ENCODE assay signal across 8 cellular contexts in the genomic region with DNA sequence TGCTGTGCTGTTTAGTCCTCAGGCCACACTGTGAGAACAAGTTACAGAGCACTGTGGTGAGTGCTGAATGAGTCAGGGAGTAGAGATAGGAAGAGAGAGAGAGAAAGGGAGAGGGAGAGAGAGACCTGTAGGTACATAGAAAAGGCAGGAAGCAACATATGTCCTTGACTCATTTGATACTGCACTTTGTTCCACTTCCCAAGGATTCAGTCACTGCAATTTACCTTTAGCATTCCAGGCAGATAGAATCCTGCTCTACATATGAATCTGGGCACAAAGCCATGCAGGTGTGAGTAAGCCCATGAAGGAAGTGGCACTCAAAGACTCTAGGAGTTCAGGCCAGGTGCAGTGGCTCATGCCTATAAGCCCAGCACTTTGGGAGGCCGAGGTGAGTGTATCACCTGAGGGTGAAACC. TPM values are rescaled to one million over a fixed set of nuclear protein-coding genes. Genes with fewer than 3 reads are reported as not detected.
DNase-seq lines count a peak whose midpoint lies in the region; ATAC-seq and TF ChIP-seq lines count a peak whose summit lies in the region.

No MANE protein-coding gene starts in this region.

- H3K4me1 ChIP-seq in SK-N-SH (ENCODE audit: control insufficient read depth in 1 of 2, insufficient read depth in 2 of 2, low read depth in 1 of 2, low read length in 1 of 2), result no peaks in the 10 kb centered on the region; a peak in 1 of 4 replicates

- H3K27ac Mint-ChIP-seq in WTC11, result 0 out of 2 replicates have a peak overlapping the region, but pooled peaks have one; percentile 34

- TF ChIP-seq RAD21 in Ishikawa (IDR thresholded peaks at IDR 0.05; ENCODE audit: low read depth) (no peak), SK-N-SH (IDR thresholded peaks at IDR 0.05; ENCODE audit: low read length) (no peak)

- no peak overlapping the region for H3K27ac ChIP-seq in SK-N-SH (ENCODE audit: low read depth in 2 of 2, low read length in 1 of 2)

- H4K20me1 ChIP-seq in SK-N-SH (ENCODE audit: insufficient read depth), result no peaks in the 10 kb centered on the region

- H3K9me3 Mint-ChIP-seq in WTC11, result no peaks in the 10 kb centered on the region

- no peaks in the 10 kb centered on the region for H3K36me3 ChIP-seq in SK-N-SH (replicated peaks in 1 of 2; ENCODE audit: control insufficient read depth in 1 of 2, insufficient read depth in 2 of 2, low read length in 1 of 2)

- no peaks in the 10 kb centered on the region for H3K79me2 ChIP-seq in SK-N-SH (ENCODE audit: insufficient read depth)

- H3K4me3 ChIP-seq in SK-N-SH (ENCODE audit: low read depth in 2 of 2, low read length in 1 of 2), result no peak overlapping the region

- ATAC-seq in WTC11, result peak; percentile 62

- H3K9ac ChIP-seq in SK-N-SH, result no peak overlapping the region

- POLR2A ChIA-PET in WTC11 (lab: Charles Lee) (no interaction called here), SK-N-SH (lab: Yijun Ruan, JAX) (no interaction called here)

- no peaks in the 10 kb centered on the region for H3K27me3 Mint-ChIP-seq in WTC11 (ENCODE audit: low read depth)

- CTCF ChIA-PET in WTC11 (lab: Charles Lee), result no interaction called here
- CTCF ChIA-PET in SK-N-SH (lab: Yijun Ruan, JAX), result no interaction called here

- H3K36me3 Mint-ChIP-seq in WTC11, result no peaks in the 10 kb centered on the region

- H3K9me2 ChIP-seq in SK-N-SH, result no peaks in the 10 kb centered on the region

- no peak overlapping the region for H3K4me3 Mint-ChIP-seq in WTC11

- no peaks in the 10 kb centered on the region for H3F3A ChIP-seq in SK-N-SH (replicated peaks; ENCODE audit: insufficient read depth)

- no peak for TF ChIP-seq EP300 in Ishikawa (IDR thresholded peaks at IDR 0.05; ENCODE audit: borderline replicate concordance)
- no peak for TF ChIP-seq EP300 in SK-N-SH (IDR thresholded peaks at IDR 0.05; ENCODE audit: borderline replicate concordance in 1 of 2, low read depth in 1 of 2, low read length in 1 of 2)

- H3K9me3 ChIP-seq in SK-N-SH, result no peaks in the 10 kb centered on the region

- H3K4me2 ChIP-seq in SK-N-SH, result no peak overlapping the region

- WGBS in SK-N-SH (ENCODE audit: low lambda C conversion rate), result 67% methylated on average over 1 of the region's 1 CpG

- H2AFZ ChIP-seq in SK-N-SH (ENCODE audit: low read depth), result no peak overlapping the region

- peaks cover 10% of the 10 kb centered on the region for H3K4me1 Mint-ChIP-seq in WTC11

- no peak for TF ChIP-seq CTCF in WTC11 (IDR thresholded peaks at IDR 0.05)
- TF ChIP-seq CTCF in SK-N-SH (IDR thresholded peaks at IDR 0.05), result no peak

- no peaks in the 10 kb centered on the region for H3K27me3 ChIP-seq in SK-N-SH (ENCODE audit: insufficient read depth)

- DNase-seq in COLO668 (lab: John Stamatoyannopoulos, UW; ENCODE audit: unreplicated experiment) (peak; percentile 78), WTC11 (ENCODE audit: low spot score) (no peak), kidney glomerular epithelial cell (lab: John Stamatoyannopoulos, UW) (peak; percentile 29), SK-N-SH (no peak), SW 1271 (lab: John Stamatoyannopoulos, UW) (no peak), NCI-H82 (lab: John Stamatoyannopoulos, UW) (no peak), epidermal melanocyte (ENCODE audit: insufficient read length, low spot score) (no peak)

TF ChIP-seq in Ishikawa, 13 proteins besides CTCF, POLR2A, EP300 and RAD21 (continues in another document):
- peak; percentile 54 for TF ChIP-seq TEAD4 (IDR thresholded peaks at IDR 0.05)
- TF ChIP-seq, protein P1, sequence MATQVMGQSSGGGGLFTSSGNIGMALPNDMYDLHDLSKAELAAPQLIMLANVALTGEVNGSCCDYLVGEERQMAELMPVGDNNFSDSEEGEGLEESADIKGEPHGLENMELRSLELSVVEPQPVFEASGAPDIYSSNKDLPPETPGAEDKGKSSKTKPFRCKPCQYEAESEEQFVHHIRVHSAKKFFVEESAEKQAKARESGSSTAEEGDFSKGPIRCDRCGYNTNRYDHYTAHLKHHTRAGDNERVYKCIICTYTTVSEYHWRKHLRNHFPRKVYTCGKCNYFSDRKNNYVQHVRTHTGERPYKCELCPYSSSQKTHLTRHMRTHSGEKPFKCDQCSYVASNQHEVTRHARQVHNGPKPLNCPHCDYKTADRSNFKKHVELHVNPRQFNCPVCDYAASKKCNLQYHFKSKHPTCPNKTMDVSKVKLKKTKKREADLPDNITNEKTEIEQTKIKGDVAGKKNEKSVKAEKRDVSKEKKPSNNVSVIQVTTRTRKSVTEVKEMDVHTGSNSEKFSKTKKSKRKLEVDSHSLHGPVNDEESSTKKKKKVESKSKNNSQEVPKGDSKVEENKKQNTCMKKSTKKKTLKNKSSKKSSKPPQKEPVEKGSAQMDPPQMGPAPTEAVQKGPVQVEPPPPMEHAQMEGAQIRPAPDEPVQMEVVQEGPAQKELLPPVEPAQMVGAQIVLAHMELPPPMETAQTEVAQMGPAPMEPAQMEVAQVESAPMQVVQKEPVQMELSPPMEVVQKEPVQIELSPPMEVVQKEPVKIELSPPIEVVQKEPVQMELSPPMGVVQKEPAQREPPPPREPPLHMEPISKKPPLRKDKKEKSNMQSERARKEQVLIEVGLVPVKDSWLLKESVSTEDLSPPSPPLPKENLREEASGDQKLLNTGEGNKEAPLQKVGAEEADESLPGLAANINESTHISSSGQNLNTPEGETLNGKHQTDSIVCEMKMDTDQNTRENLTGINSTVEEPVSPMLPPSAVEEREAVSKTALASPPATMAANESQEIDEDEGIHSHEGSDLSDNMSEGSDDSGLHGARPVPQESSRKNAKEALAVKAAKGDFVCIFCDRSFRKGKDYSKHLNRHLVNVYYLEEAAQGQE (IDR thresholded peaks at IDR 0.05; ENCODE audit: low read depth), result no peak

TF ChIP-seq in WTC11, 78 proteins besides CTCF, POLR2A, EP300 and RAD21 (continues in another document):
- TF ChIP-seq HMGA2 (CRISPR knock-in tag; IDR thresholded peaks at IDR 0.05) (no peak), GTF2I (CRISPR knock-in tag; conservative IDR thresholded peaks at IDR 0.05) (no peak), MYBL2 (CRISPR knock-in tag; IDR thresholded peaks at IDR 0.05) (no peak), TEAD4 (CRISPR knock-in tag; IDR thresholded peaks at IDR 0.05) (no peak), GRHL2 (CRISPR knock-in tag; IDR thresholded peaks at IDR 0.05; ENCODE audit: insufficient replicate concordance, severe bottlenecking) (no peak), MAX (CRISPR knock-in tag; IDR thresholded peaks at IDR 0.05) (no peak), NR2C2 (CRISPR knock-in tag; IDR thresholded peaks at IDR 0.05) (no peak), SOX15 (CRISPR knock-in tag; IDR thresholded peaks at IDR 0.05) (no peak), SMAD4 (CRISPR knock-in tag; IDR thresholded peaks at IDR 0.05) (no peak), JAZF1 (CRISPR knock-in tag; IDR thresholded peaks at IDR 0.05) (no peak), NFE2L1 (CRISPR knock-in tag; IDR thresholded peaks at IDR 0.05) (no peak), ZNF219 (CRISPR knock-in tag; IDR thresholded peaks at IDR 0.05; ENCODE audit: borderline replicate concordance) (no peak), ZNF423 (CRISPR knock-in tag; IDR thresholded peaks at IDR 0.05) (no peak)
- TF ChIP-seq, protein P2, sequence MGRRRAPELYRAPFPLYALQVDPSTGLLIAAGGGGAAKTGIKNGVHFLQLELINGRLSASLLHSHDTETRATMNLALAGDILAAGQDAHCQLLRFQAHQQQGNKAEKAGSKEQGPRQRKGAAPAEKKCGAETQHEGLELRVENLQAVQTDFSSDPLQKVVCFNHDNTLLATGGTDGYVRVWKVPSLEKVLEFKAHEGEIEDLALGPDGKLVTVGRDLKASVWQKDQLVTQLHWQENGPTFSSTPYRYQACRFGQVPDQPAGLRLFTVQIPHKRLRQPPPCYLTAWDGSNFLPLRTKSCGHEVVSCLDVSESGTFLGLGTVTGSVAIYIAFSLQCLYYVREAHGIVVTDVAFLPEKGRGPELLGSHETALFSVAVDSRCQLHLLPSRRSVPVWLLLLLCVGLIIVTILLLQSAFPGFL (CRISPR knock-in tag; IDR thresholded peaks at IDR 0.05; ENCODE audit: borderline replicate concordance), result no peak

TF ChIP-seq in SK-N-SH, 30 proteins besides CTCF, POLR2A, EP300 and RAD21 (continues in another document):
- TF ChIP-seq GATA2 (CRISPR knock-in tag; IDR thresholded peaks at IDR 0.05), result no peak
- no peak for TF ChIP-seq CHD2 (IDR thresholded peaks at IDR 0.05; ENCODE audit: low read length, partially characterized antibody)
- no peak for TF ChIP-seq MAX (IDR thresholded peaks at IDR 0.05; ENCODE audit: low read depth)
- no peak for TF ChIP-seq NFIC (IDR thresholded peaks at IDR 0.05; ENCODE audit: borderline replicate concordance)
- TF ChIP-seq SMC3 (IDR thresholded peaks at IDR 0.05; ENCODE audit: low read depth, low read length), result no peak
- TF ChIP-seq ELF1 (IDR thresholded peaks at IDR 0.05), result no peak
- TF ChIP-seq SIN3A (IDR thresholded peaks at IDR 0.05; ENCODE audit: borderline replicate concordance, low read depth, low read length), result no peak
- TF ChIP-seq USF2 (IDR thresholded peaks at IDR 0.05; ENCODE audit: borderline replicate concordance, low read depth, low read length), result no peak
- no peak for TF ChIP-seq GABPA (IDR thresholded peaks at IDR 0.05; ENCODE audit: low read depth)
- TF ChIP-seq JUND (IDR thresholded peaks at IDR 0.05), result no peak
- TF ChIP-seq TCF12 (IDR thresholded peaks at IDR 0.05), result no peak
- no peak for TF ChIP-seq POLR2AphosphoS5 (IDR thresholded peaks at IDR 0.05; ENCODE audit: low read depth, low read length)
- TF ChIP-seq, protein P3, sequence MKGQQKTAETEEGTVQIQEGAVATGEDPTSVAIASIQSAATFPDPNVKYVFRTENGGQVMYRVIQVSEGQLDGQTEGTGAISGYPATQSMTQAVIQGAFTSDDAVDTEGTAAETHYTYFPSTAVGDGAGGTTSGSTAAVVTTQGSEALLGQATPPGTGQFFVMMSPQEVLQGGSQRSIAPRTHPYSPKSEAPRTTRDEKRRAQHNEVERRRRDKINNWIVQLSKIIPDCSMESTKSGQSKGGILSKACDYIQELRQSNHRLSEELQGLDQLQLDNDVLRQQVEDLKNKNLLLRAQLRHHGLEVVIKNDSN (IDR thresholded peaks at IDR 0.05; ENCODE audit: borderline replicate concordance, low read depth), result no peak
- no peak for TF ChIP-seq RXRA (IDR thresholded peaks at IDR 0.05; ENCODE audit: borderline replicate concordance, low read depth)

RNA-seq across cellular contexts. Expression of gene DAPP1, which starts 1.0 kb away (rescaled TPM):
- 0.07 TPM in 1 of 3 replicates, not detected in the others for total RNA-seq in WTC11 (2021)
- not detected in 2 replicates for polyA plus RNA-seq in SK-N-SH (2012; rRNA removed)
- polyA plus RNA-seq in SK-N-SH (2012; cell fraction: cytosol; rRNA removed), result not detected in 2 replicates
- polyA plus RNA-seq in SK-N-SH (2012; cell fraction: nucleus; rRNA removed), result not detected in 2 replicates

Comparison
In these comparisons a context has a peak if more than half of its experiments do, and no peak if none do; other contexts are left out.
1. DNase-seq: peak in COLO668 (single experiment) and kidney glomerular epithelial cell (single experiment); none in WTC11 (single experiment), SK-N-SH (single experiment), SW 1271 (0 of 2), NCI-H82 (single experiment) and epidermal melanocyte (single experiment).